In genomic region chr10:102309236-102309635, GRCh38 we compare ENCODE assay signal across 31 cellular contexts.
"Had no signal": no experiment of that assay in that cellular context is flagged by ENCODE, and none has a peak within 500 bp of the region (broad histone marks: within the 10 kb centered on the region; RNA-seq: fewer than 3 reads in every experiment).

No MANE protein-coding gene starts in this region.

- H3K4me3 Mint-ChIP-seq: nephron progenitor cell had no signal

- H3K4me1 ChIP-seq: colonic mucosa, prostate gland had no signal

- H2AFZ ChIP-seq: hepatocyte had no signal

- H3K27ac Mint-ChIP-seq: nephron progenitor cell had no signal

- H3K36me3 ChIP-seq: colonic mucosa, gastrocnemius medialis, left ventricle myocardium inferior, neutrophil, pancreas, prostate gland, tibial nerve had no signal

- DNase-seq: activated CD4-positive, alpha-beta T cell treated with anti-CD3 and anti-CD28 coated beads for 48 hours; activated CD4-positive, alpha-beta T cell treated with anti-CD3 and anti-CD28 coated beads, Interleukin-2, amount 50 U/mL, for 48 hours; activated CD8-positive, alpha-beta memory T cell treated with anti-CD3 and anti-CD28 coated beads for 24 hours; activated CD8-positive, alpha-beta memory T cell treated with anti-CD3 and anti-CD28 coated beads, Interleukin-2, amount 50 U/mL, for 4 hours; activated gamma-delta T cell treated with Interleukin-2 at 50 U/mL for 16 hours; activated naive CD4-positive, alpha-beta T cell treated with anti-CD3 and anti-CD28 coated beads, Interleukin-2, amount 50 U/mL, for 16 hours; activated T-cell treated with anti-CD3 and anti-CD28 coated beads, Interleukin-2, amount 50 U/mL, for 1 hour; amniotic stem cell; colonic mucosa; dorsolateral prefrontal cortex; effector memory CD4-positive, alpha-beta T cell; erythroblast; gastrocnemius medialis; islet precursor cell; left ventricle myocardium inferior; nephron progenitor cell; pancreas; retina; stimulated activated CD4-positive, alpha-beta T cell treated with anti-CD3 and anti-CD28 coated beads, Interleukin-1b, Interleukin-23, amount 100 ng/mL, for 48 hours; stimulated activated CD4-positive, alpha-beta T cell treated with anti-CD3 and anti-CD28 coated beads, Interleukin-4, amount 100 ng/mL, for 4 hours; stimulated activated CD8-positive, alpha-beta memory T cell treated with anti-CD3 and anti-CD28 coated beads, Interleukin-4, amount 100 ng/mL, for 48 hours; stimulated activated naive CD4-positive, alpha-beta T cell; T-helper 9 cell had no signal

- H3K9me3 ChIP-seq: colonic mucosa, gastrocnemius medialis, left ventricle myocardium inferior, neutrophil, pancreas, prostate gland, tibial nerve had no signal

- H3K27ac ChIP-seq: dorsolateral prefrontal cortex, neutrophil, prostate gland, tibial nerve, VCaP had no signal

- H3K4me3 ChIP-seq: colonic mucosa, dorsolateral prefrontal cortex, gastrocnemius medialis, hepatocyte, left ventricle myocardium inferior, pancreas, prostate gland, skin epidermis, tibial nerve had no signal

- H3K27me3 ChIP-seq: colonic mucosa, dorsolateral prefrontal cortex, gastrocnemius medialis, hepatocyte, neutrophil, pancreas, tibial nerve had no signal

- ATAC-seq: activated CD4-positive, CD25-positive, alpha-beta regulatory T cell treated with anti-CD3 and anti-CD28 coated beads, Interleukin-2, amount 50 U/mL, for 24 hours; gastrocnemius medialis; pancreas; sciatic nerve had no signal
